8 cellular contexts compared by ENCODE assay signal in the genomic region with DNA sequence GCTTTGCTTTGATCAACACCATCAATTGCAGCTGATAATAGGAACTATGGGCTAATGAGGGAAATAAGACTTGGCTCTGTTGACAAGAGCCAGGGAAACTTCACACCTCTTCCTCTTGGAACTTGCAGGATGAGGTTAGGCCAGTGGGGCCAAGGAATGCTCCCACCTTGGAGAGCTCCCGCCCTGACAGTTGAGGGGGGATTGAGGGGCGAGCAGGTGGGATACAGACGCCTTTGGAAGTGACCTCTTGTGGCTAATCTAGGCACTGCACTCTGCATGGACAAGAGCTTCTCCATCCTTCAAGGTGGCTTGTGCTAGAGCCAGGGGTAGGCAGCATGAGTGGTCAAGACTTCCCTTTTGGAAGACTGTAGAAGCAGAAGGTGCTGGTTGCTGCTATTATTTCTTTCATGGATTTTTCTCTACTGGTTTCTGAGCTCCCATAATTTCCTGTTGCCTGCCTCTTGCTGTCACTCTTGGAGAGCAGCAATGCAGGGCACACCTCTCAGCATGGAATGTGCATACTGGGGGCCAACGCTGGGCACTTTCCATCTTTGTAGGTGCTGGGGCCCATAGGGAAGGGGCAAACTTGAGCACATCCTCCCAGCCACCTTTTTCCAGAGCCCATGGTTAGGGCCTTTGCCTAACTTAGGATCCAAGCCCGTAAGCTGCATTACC.
DNase-seq lines count a peak whose midpoint lies in the region; ATAC-seq and TF ChIP-seq lines count a peak whose summit lies in the region.

No MANE protein-coding gene starts in this region.

- ATAC-seq in GM21786 (IDR thresholded peaks at IDR 0.05; ENCODE audit: unreplicated experiment) (no peak), HG03521 (IDR thresholded peaks at IDR 0.05; ENCODE audit: unreplicated experiment) (no peak)

- peak; percentile 34 for DNase-seq in SKM-1 treated with dmso at 0.1 percent for 144 hours (lab: John Stamatoyannopoulos, UW; ENCODE audit: unreplicated experiment)
- DNase-seq in SKM-1 (lab: John Stamatoyannopoulos, UW; ENCODE audit: unreplicated experiment) = no peak
- peak; percentile 40 for DNase-seq in NCI-H1105 treated with DMSO at 0.1 percent for 48 hours (lab: John Stamatoyannopoulos, UW)
- DNase-seq in activated CD8-positive, alpha-beta memory T cell treated with anti-CD3 and anti-CD28 coated beads, Interleukin-2, amount 50 U/mL, for 48 hours = peak; percentile 70
- DNase-seq in fibroblast of pulmonary artery (ENCODE audit: low read depth) = peak; percentile 64
- peak; percentile 74 for DNase-seq in retina

- no peak overlapping the region for H3K4me3 ChIP-seq in fibroblast of pulmonary artery (replicated peaks; ENCODE audit: low read depth, low read length)

- peak; percentile 93 for TF ChIP-seq CTCF in fibroblast of pulmonary artery (IDR thresholded peaks at IDR 0.05; ENCODE audit: low read length, missing control alignments)
